In genomic region chr11:70278994-70279393, GRCh38 we compare ENCODE assay signal across 12 cellular contexts.
"Had no signal": no experiment of that assay in that cellular context is flagged by ENCODE, and none has a peak within 500 bp of the region (broad histone marks: within the 10 kb centered on the region; RNA-seq: fewer than 3 reads in every experiment).

No MANE protein-coding gene starts in this region.

- H3K4me3 Mint-ChIP-seq: activated CD4-positive, alpha-beta T cell treated with anti-CD3 and anti-CD28 coated beads, Interleukin-2, amount 10 ng/mL, durations not matched to agents 7 days and 5 days; nephron progenitor cell; stimulated activated naive CD8-positive, alpha-beta T cell treated with anti-CD3 and anti-CD28 coated beads, Interleukin-15, Interleukin-2, amounts not matched to agents 100 ng/mL and 50 ng/mL, for 24 hours; T-helper 2 cell treated with Interferon-gamma antibody and Interleukin-4, amounts not matched to agents 5 μg/mL and 100 μg/mL, for 36 hours had no signal

- H3K27me3 ChIP-seq: colonic mucosa, esophagus muscularis mucosa, upper lobe of left lung had no signal

- H3K27me3 Mint-ChIP-seq: activated CD4-positive, alpha-beta T cell treated with anti-CD3 and anti-CD28 coated beads, Interleukin-2, amount 10 ng/mL, durations not matched to agents 7 days and 5 days; stimulated activated naive CD8-positive, alpha-beta T cell treated with anti-CD3 and anti-CD28 coated beads, Interleukin-15, Interleukin-2, amounts not matched to agents 100 ng/mL and 50 ng/mL, for 24 hours had no signal

- H3K4me1 ChIP-seq: colonic mucosa had no signal

- H3K4me3 ChIP-seq: colonic mucosa, esophagus muscularis mucosa, upper lobe of left lung had no signal

- H3K27ac ChIP-seq: colonic mucosa, esophagus muscularis mucosa had no signal

- H3K9me3 Mint-ChIP-seq: activated CD4-positive, alpha-beta T cell treated with anti-CD3 and anti-CD28 coated beads, Interleukin-2, amount 10 ng/mL, durations not matched to agents 7 days and 5 days; nephron progenitor cell; stimulated activated naive CD8-positive, alpha-beta T cell treated with anti-CD3 and anti-CD28 coated beads, Interleukin-15, Interleukin-2, amounts not matched to agents 100 ng/mL and 50 ng/mL, for 24 hours; T-helper 2 cell treated with Interferon-gamma antibody and Interleukin-4, amounts not matched to agents 5 μg/mL and 100 μg/mL, for 36 hours had no signal

- H3K9me3 ChIP-seq: colonic mucosa, esophagus muscularis mucosa, upper lobe of left lung had no signal

- ATAC-seq: sciatic nerve had no signal

- DNase-seq: activated CD4-positive, alpha-beta T cell treated with anti-CD3 and anti-CD28 coated beads, Interleukin-2, amount 10 ng/mL, durations not matched to agents 7 days and 5 days; activated CD4-positive, CD25-positive, alpha-beta regulatory T cell; activated naive CD4-positive, alpha-beta T cell; colonic mucosa; kidney glomerular epithelial cell; nephron progenitor cell; SW 1271 had no signal

- H3K27ac Mint-ChIP-seq: activated CD4-positive, alpha-beta T cell treated with anti-CD3 and anti-CD28 coated beads, Interleukin-2, amount 10 ng/mL, durations not matched to agents 7 days and 5 days; stimulated activated naive CD8-positive, alpha-beta T cell treated with anti-CD3 and anti-CD28 coated beads, Interleukin-15, Interleukin-2, amounts not matched to agents 100 ng/mL and 50 ng/mL, for 24 hours had no signal
